ENCODE assay signal across 11 cellular contexts in the genomic region with DNA sequence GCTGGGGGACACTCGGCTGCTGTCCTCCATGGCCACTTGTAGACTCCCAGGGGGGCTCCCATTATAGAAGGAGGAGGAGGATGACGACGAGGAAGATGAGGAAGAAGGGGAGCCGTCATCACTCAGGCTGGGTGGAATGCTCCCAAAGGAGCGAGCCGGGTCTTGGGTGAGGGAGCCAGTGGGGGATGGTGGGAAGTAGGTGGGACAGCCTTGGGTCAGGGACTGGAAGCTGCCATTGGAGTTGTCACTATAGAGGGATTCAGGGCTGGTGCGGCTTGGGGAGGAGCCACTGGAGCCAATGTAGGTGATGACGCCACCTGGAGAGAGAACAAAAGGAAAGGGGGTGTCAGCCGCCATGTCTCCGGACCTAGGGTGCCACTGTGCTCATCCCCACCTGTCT. TPM values are rescaled to one million over a fixed set of nuclear protein-coding genes. Genes with fewer than 3 reads are reported as not detected.
DNase-seq lines count a peak whose midpoint lies in the region; ATAC-seq and TF ChIP-seq lines count a peak whose summit lies in the region.
"Had no signal": no experiment of that assay in that cellular context is flagged by ENCODE, and none has a peak within 500 bp of the region (broad histone marks: within the 10 kb centered on the region; RNA-seq: fewer than 3 reads in every experiment).

No MANE protein-coding gene starts in this region.

- no peak for TF ChIP-seq POLR2A in right lobe of liver (IDR thresholded peaks at IDR 0.05)

- H3K9me2 ChIP-seq in SK-N-SH, result no peaks in the 10 kb centered on the region

- no peak overlapping the region for H2AFZ ChIP-seq in SK-N-SH (ENCODE audit: low read depth)

- peaks cover 14% of the 10 kb centered on the region for H3F3A ChIP-seq in SK-N-SH (replicated peaks; ENCODE audit: insufficient read depth)

- 0 out of 2 replicates have a peak, but pooled peaks cover 5% of the 10 kb centered on the region for H4K20me1 ChIP-seq in SK-N-SH (ENCODE audit: insufficient read depth)

- DNase-seq in activated CD4-positive, alpha-beta T cell treated with anti-CD3 and anti-CD28 coated beads, Interleukin-2, amount 10 ng/mL, durations not matched to agents 24 days and 14 days, result no peak
- no peak for DNase-seq in activated CD4-positive, alpha-beta T cell treated with anti-CD3 and anti-CD28 coated beads, Interleukin-2, amount 50 U/mL, for 1 hour
- DNase-seq in activated naive CD8-positive, alpha-beta T cell treated with anti-CD3 and anti-CD28 coated beads, Interleukin-2, amount 10 ng/mL, durations not matched to agents 7 days and 5 days, result no peak
- DNase-seq in right lobe of liver (no peak), substantia nigra (lab: John Stamatoyannopoulos, UW) (no peak), NCI-H526 (lab: John Stamatoyannopoulos, UW) (no peak), SK-N-SH (no peak)
- DNase-seq: OCI-M1, trophoblast cell had no signal

- WGBS in right lobe of liver (ENCODE audit: insufficient coverage, low coverage, low lambda C conversion rate, missing lambda C conversion rate), result 83% methylated on average over 5 of the region's 10 CpGs
- 97% methylated on average over 8 of the region's 10 CpGs for WGBS in SK-N-SH (ENCODE audit: low lambda C conversion rate)

- H3K27ac ChIP-seq in right lobe of liver, result peak overlapping the region; percentile 90 to 95 (median 93)
- H3K27ac ChIP-seq in substantia nigra (ENCODE audit: low read depth, low read length, poor library complexity, severe bottlenecking), result peak overlapping the region; percentile 87
- H3K27ac ChIP-seq in SK-N-SH (ENCODE audit: low read depth in 2 of 2, low read length in 1 of 2), result no peak overlapping the region

- intact Hi-C loops in activated CD4-positive, alpha-beta T cell treated with anti-CD3 and anti-CD28 coated beads, Interleukin-2, amount 10 ng/mL, durations not matched to agents 24 days and 14 days (cut with micrococcal nuclease), result loop anchor here (2.0 kb wide), 1 partner anchor 16 kb away; no protein-coding TSS in a partner anchor
- intact Hi-C loops in right lobe of liver (cut with DNase I), result no loop called here

- H3K36me3 ChIP-seq in right lobe of liver (peaks cover 0 to 49% (median 29%) of the 10 kb centered on the region in 4 donors), SK-N-SH (replicated peaks in 1 of 2; ENCODE audit: control insufficient read depth in 1 of 2, insufficient read depth in 2 of 2, low read length in 1 of 2) (peaks cover 32 to 36% of the 10 kb centered on the region in 2 experiments)

- no peaks in the 10 kb centered on the region for H3K27me3 ChIP-seq in right lobe of liver
- no peaks in the 10 kb centered on the region for H3K27me3 ChIP-seq in SK-N-SH (ENCODE audit: insufficient read depth)

- peaks cover 6% of the 10 kb centered on the region for H3K9me3 Mint-ChIP-seq in activated CD4-positive, alpha-beta T cell treated with anti-CD3 and anti-CD28 coated beads, Interleukin-2, amount 10 ng/mL, durations not matched to agents 24 days and 14 days
- H3K9me3 Mint-ChIP-seq in activated naive CD8-positive, alpha-beta T cell treated with anti-CD3 and anti-CD28 coated beads, Interleukin-2, amount 10 ng/mL, durations not matched to agents 7 days and 5 days, result no peaks in the 10 kb centered on the region

- no peak for TF ChIP-seq CTCF in right lobe of liver (IDR thresholded peaks at IDR 0.05)
- no peak for TF ChIP-seq CTCF in SK-N-SH (IDR thresholded peaks at IDR 0.05)

- no peak for TF ChIP-seq RAD21 in SK-N-SH (IDR thresholded peaks at IDR 0.05; ENCODE audit: low read length)

- no peak overlapping the region for H3K9ac ChIP-seq in SK-N-SH

- peaks cover 31% of the 10 kb centered on the region for H3K79me2 ChIP-seq in SK-N-SH (ENCODE audit: insufficient read depth)

- H3K9me3 ChIP-seq in right lobe of liver (no peaks in the 10 kb centered on the region), SK-N-SH (no peaks in the 10 kb centered on the region)
- H3K9me3 ChIP-seq: A549 had no signal

- H3K4me3 ChIP-seq in right lobe of liver (peak overlapping the region in 2 of 3 donors; percentile 47 to 66), SK-N-SH (ENCODE audit: low read depth in 2 of 2, low read length in 1 of 2) (no peak overlapping the region)
- H3K4me3 ChIP-seq: A549 had no signal

- no peak for ATAC-seq in activated naive CD8-positive, alpha-beta T cell treated with anti-CD3 and anti-CD28 coated beads, Interleukin-2, amount 10 ng/mL, durations not matched to agents 7 days and 5 days (ENCODE audit: low read depth)
- ATAC-seq in right lobe of liver (no peak), GM21576 (IDR thresholded peaks at IDR 0.05; ENCODE audit: unreplicated experiment) (no peak)
- ATAC-seq: A549 had no signal

- peaks cover 70% of the 10 kb centered on the region for H3K4me1 Mint-ChIP-seq in activated CD4-positive, alpha-beta T cell treated with anti-CD3 and anti-CD28 coated beads, Interleukin-2, amount 10 ng/mL, durations not matched to agents 24 days and 14 days
- H3K4me1 Mint-ChIP-seq in activated naive CD8-positive, alpha-beta T cell treated with anti-CD3 and anti-CD28 coated beads, Interleukin-2, amount 10 ng/mL, durations not matched to agents 7 days and 5 days, result peaks cover 63% of the 10 kb centered on the region

- peaks cover 2% of the 10 kb centered on the region for H3K27me3 Mint-ChIP-seq in activated CD4-positive, alpha-beta T cell treated with anti-CD3 and anti-CD28 coated beads, Interleukin-2, amount 10 ng/mL, durations not matched to agents 24 days and 14 days
- no peaks in the 10 kb centered on the region for H3K27me3 Mint-ChIP-seq in activated naive CD8-positive, alpha-beta T cell treated with anti-CD3 and anti-CD28 coated beads, Interleukin-2, amount 10 ng/mL, durations not matched to agents 7 days and 5 days

- H3K36me3 Mint-ChIP-seq in activated CD4-positive, alpha-beta T cell treated with anti-CD3 and anti-CD28 coated beads, Interleukin-2, amount 10 ng/mL, durations not matched to agents 24 days and 14 days (ENCODE audit: low read depth), result peaks cover 54% of the 10 kb centered on the region
- H3K36me3 Mint-ChIP-seq in activated naive CD8-positive, alpha-beta T cell treated with anti-CD3 and anti-CD28 coated beads, Interleukin-2, amount 10 ng/mL, durations not matched to agents 7 days and 5 days, result peaks cover 13% of the 10 kb centered on the region

- POLR2A ChIA-PET in activated naive CD8-positive, alpha-beta T cell treated with anti-CD3 and anti-CD28 coated beads, Interleukin-2, amount 10 ng/mL, durations not matched to agents 7 days and 5 days (lab: Charles Lee), result interaction anchor here (1.1 to 2.5 kb wide), 3 partner anchors 10 to 43 kb away, joined by 4 to 24 read pairs (median 4); partner anchors contain the start of gene MED24
- POLR2A ChIA-PET in SK-N-SH (lab: Yijun Ruan, JAX), result no interaction called here

- CTCF ChIA-PET in SK-N-SH (lab: Yijun Ruan, JAX), result interaction anchor here (1.1 to 12.5 kb wide), 5 partner anchors 11 to 62 kb away, joined by 3 to 98 read pairs (median 5); no protein-coding TSS in a partner anchor

- H3K4me2 ChIP-seq in SK-N-SH, result no peak overlapping the region

- TF ChIP-seq EP300 in SK-N-SH (IDR thresholded peaks at IDR 0.05; ENCODE audit: borderline replicate concordance in 1 of 2, low read depth in 1 of 2, low read length in 1 of 2), result no peak

- H3K4me3 Mint-ChIP-seq in activated CD4-positive, alpha-beta T cell treated with anti-CD3 and anti-CD28 coated beads, Interleukin-2, amount 10 ng/mL, durations not matched to agents 24 days and 14 days, result peak overlapping the region; percentile 94
- H3K4me3 Mint-ChIP-seq in activated naive CD8-positive, alpha-beta T cell treated with anti-CD3 and anti-CD28 coated beads, Interleukin-2, amount 10 ng/mL, durations not matched to agents 7 days and 5 days, result peak overlapping the region; percentile 79

- H3K4me1 ChIP-seq in right lobe of liver, result peaks cover 2 to 50% (median 30%) of the 10 kb centered on the region in 4 donors
- peaks cover 11 to 28% of the 10 kb centered on the region in 2 experiments; a peak in 1 of 4 replicates for H3K4me1 ChIP-seq in SK-N-SH (ENCODE audit: control insufficient read depth in 1 of 2, insufficient read depth in 2 of 2, low read depth in 1 of 2, low read length in 1 of 2)

- peak overlapping the region; percentile 85 for H3K27ac Mint-ChIP-seq in activated CD4-positive, alpha-beta T cell treated with anti-CD3 and anti-CD28 coated beads, Interleukin-2, amount 10 ng/mL, durations not matched to agents 24 days and 14 days
- peak overlapping the region; percentile 91 for H3K27ac Mint-ChIP-seq in activated naive CD8-positive, alpha-beta T cell treated with anti-CD3 and anti-CD28 coated beads, Interleukin-2, amount 10 ng/mL, durations not matched to agents 7 days and 5 days

RNA-seq across cellular contexts. Expression of gene NR1D1, which starts 3.3 kb away (rescaled TPM):
- 7.9 and 8.2 TPM in 2 replicates for total RNA-seq in activated CD4-positive, alpha-beta T cell treated with anti-CD3 and anti-CD28 coated beads, Interleukin-2, amount 10 ng/mL, durations not matched to agents 24 days and 14 days
- total RNA-seq in activated naive CD8-positive, alpha-beta T cell treated with anti-CD3 and anti-CD28 coated beads, Interleukin-2, amount 10 ng/mL, durations not matched to agents 7 days and 5 days, result 1 to 10 TPM; 5.0 to 5.8 TPM
- 10 to 100 TPM in 4 of 6 experiments, 1 to 10 TPM in 2; 6.9 to 29.8 (median 16.0) TPM for total RNA-seq in right lobe of liver
- 2.1 and 6.5 TPM in 2 replicates for polyA plus RNA-seq in SK-N-SH (2012; rRNA removed)
- 3.9 and 6.0 TPM in 2 replicates for polyA plus RNA-seq in SK-N-SH (2012; cell fraction: cytosol; rRNA removed)
- 16.9 and 17.9 TPM in 2 replicates for polyA plus RNA-seq in SK-N-SH (2012; cell fraction: nucleus; rRNA removed)

RNA-seq across cellular contexts. Expression of gene MSL1, which starts 24.7 kb away (rescaled TPM):
- 92.7 and 98.5 TPM in 2 replicates for total RNA-seq in activated CD4-positive, alpha-beta T cell treated with anti-CD3 and anti-CD28 coated beads, Interleukin-2, amount 10 ng/mL, durations not matched to agents 24 days and 14 days
- 100 to 1,000 TPM; 107 to 110 TPM for total RNA-seq in activated naive CD8-positive, alpha-beta T cell treated with anti-CD3 and anti-CD28 coated beads, Interleukin-2, amount 10 ng/mL, durations not matched to agents 7 days and 5 days
- 10 to 100 TPM; 31.1 to 43.8 (median 36.0) TPM for total RNA-seq in right lobe of liver
- polyA plus RNA-seq in SK-N-SH (2012; rRNA removed), result 30.2 and 39.8 TPM in 2 replicates
- polyA plus RNA-seq in SK-N-SH (2012; cell fraction: cytosol; rRNA removed), result 32.5 and 37.5 TPM in 2 replicates
- 55.2 and 97.3 TPM in 2 replicates for polyA plus RNA-seq in SK-N-SH (2012; cell fraction: nucleus; rRNA removed)

RNA-seq across cellular contexts. Expression of gene THRA, which starts 34.3 kb away (rescaled TPM):
- total RNA-seq in activated CD4-positive, alpha-beta T cell treated with anti-CD3 and anti-CD28 coated beads, Interleukin-2, amount 10 ng/mL, durations not matched to agents 24 days and 14 days, result 4.5 and 5.1 TPM in 2 replicates
- 10 to 100 TPM; 19.9 to 20.3 TPM for total RNA-seq in activated naive CD8-positive, alpha-beta T cell treated with anti-CD3 and anti-CD28 coated beads, Interleukin-2, amount 10 ng/mL, durations not matched to agents 7 days and 5 days
- total RNA-seq in right lobe of liver, result 1 to 10 TPM; 3.7 to 9.4 (median 7.7) TPM
- 20.1 and 23.1 TPM in 2 replicates for polyA plus RNA-seq in SK-N-SH (2012; rRNA removed)
- 13.0 and 18.1 TPM in 2 replicates for polyA plus RNA-seq in SK-N-SH (2012; cell fraction: cytosol; rRNA removed)
- polyA plus RNA-seq in SK-N-SH (2012; cell fraction: nucleus; rRNA removed), result 13.7 and 14.4 TPM in 2 replicates

RNA-seq across cellular contexts. Expression of gene MED24, which starts 42.9 kb away (rescaled TPM):
- total RNA-seq in activated CD4-positive, alpha-beta T cell treated with anti-CD3 and anti-CD28 coated beads, Interleukin-2, amount 10 ng/mL, durations not matched to agents 24 days and 14 days, result 118 and 122 TPM in 2 replicates
- total RNA-seq in activated naive CD8-positive, alpha-beta T cell treated with anti-CD3 and anti-CD28 coated beads, Interleukin-2, amount 10 ng/mL, durations not matched to agents 7 days and 5 days, result 10 to 100 TPM; 87.0 to 89.9 TPM
- total RNA-seq in right lobe of liver, result 10 to 100 TPM; 29.0 to 38.2 (median 35.9) TPM
- polyA plus RNA-seq in SK-N-SH (2012; rRNA removed), result 62.8 and 64.5 TPM in 2 replicates
- polyA plus RNA-seq in SK-N-SH (2012; cell fraction: cytosol; rRNA removed), result 32.9 and 39.9 TPM in 2 replicates
- 178 and 231 TPM in 2 replicates for polyA plus RNA-seq in SK-N-SH (2012; cell fraction: nucleus; rRNA removed)

RNA-seq across cellular contexts. Expression of gene CASC3, which starts 43.2 kb away (rescaled TPM):
- 108 and 109 TPM in 2 replicates for total RNA-seq in activated CD4-positive, alpha-beta T cell treated with anti-CD3 and anti-CD28 coated beads, Interleukin-2, amount 10 ng/mL, durations not matched to agents 24 days and 14 days
- total RNA-seq in activated naive CD8-positive, alpha-beta T cell treated with anti-CD3 and anti-CD28 coated beads, Interleukin-2, amount 10 ng/mL, durations not matched to agents 7 days and 5 days, result 100 to 1,000 TPM; 100 to 101 TPM
- total RNA-seq in right lobe of liver, result 10 to 100 TPM; 19.6 to 31.5 (median 25.9) TPM
- polyA plus RNA-seq in SK-N-SH (2012; rRNA removed), result 28.0 and 30.4 TPM in 2 replicates
- 20.8 and 21.3 TPM in 2 replicates for polyA plus RNA-seq in SK-N-SH (2012; cell fraction: cytosol; rRNA removed)
- 74.7 and 122 TPM in 2 replicates for polyA plus RNA-seq in SK-N-SH (2012; cell fraction: nucleus; rRNA removed)

Comparison
In these comparisons a context has a peak if more than half of its experiments do, and no peak if none do; other contexts are left out.
1. H3K27ac ChIP-seq: peak in right lobe of liver (3 of 3) and substantia nigra (single experiment); none in SK-N-SH (0 of 2).
2. H3K4me3 ChIP-seq: peak in right lobe of liver (2 of 3); none in SK-N-SH (0 of 2).